Comparison of ENCODE assay signal across 16 cellular contexts in the genomic region with DNA sequence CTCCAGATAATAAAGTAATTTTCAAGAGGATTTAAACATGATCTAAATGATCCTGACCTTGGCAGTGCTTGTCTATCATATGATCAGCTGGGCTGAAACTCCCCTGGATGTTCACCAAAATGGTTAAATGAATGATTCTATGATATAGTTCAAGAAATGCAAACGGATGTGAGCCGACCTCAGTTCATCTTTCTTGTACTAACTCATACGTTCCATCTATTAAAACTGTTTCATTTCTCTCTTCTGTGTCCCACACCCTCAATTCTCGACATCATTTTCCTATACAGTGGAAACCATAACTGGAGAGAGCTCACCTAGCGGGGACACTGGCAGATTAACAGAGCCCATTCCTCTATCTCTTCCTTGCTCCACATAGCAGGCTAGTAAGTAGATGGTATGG.
DNase-seq lines count a peak whose midpoint lies in the region; ATAC-seq and TF ChIP-seq lines count a peak whose summit lies in the region.
"Had no signal": no experiment of that assay in that cellular context is flagged by ENCODE, and none has a peak within 500 bp of the region (broad histone marks: within the 10 kb centered on the region; RNA-seq: fewer than 3 reads in every experiment).

No MANE protein-coding gene starts in this region.

- ATAC-seq in GM18873 (IDR thresholded peaks at IDR 0.05; ENCODE audit: low FRiP score, unreplicated experiment) (peak; percentile 49), GM21529 (IDR thresholded peaks at IDR 0.05; ENCODE audit: unreplicated experiment) (peak; percentile 63), HG03095 (IDR thresholded peaks at IDR 0.05; ENCODE audit: unreplicated experiment) (peak; percentile 60)
- ATAC-seq: activated CD4-positive, alpha-beta T cell treated with anti-CD3 and anti-CD28 coated beads for 36 hours; HCT116 had no signal

- DNase-seq in dorsolateral prefrontal cortex (no peak), medulla oblongata (ENCODE audit: extremely low spot score) (no peak), NCI-H2171 treated with DMSO at 0.1 percent for 48 hours (lab: John Stamatoyannopoulos, UW) (no peak), anterior cingulate cortex (lab: John Stamatoyannopoulos, UW) (no peak)
- DNase-seq in effector CD4-positive, alpha-beta T cell, result no peak
- DNase-seq: activated CD4-positive, alpha-beta T cell treated with anti-CD3 and anti-CD28 coated beads for 36 hours; activated effector memory CD4-positive, alpha-beta T cell treated with Interleukin-2 at 50 U/mL for 16 hours; mesenchymal stem cell; stimulated activated CD4-positive, alpha-beta T cell treated with anti-CD3 and anti-CD28 coated beads, Interleukin-1b, Interleukin-23, amount 100 ng/mL, for 48 hours; stomach had no signal

- no peak overlapping the region for H3K4me3 ChIP-seq in dorsolateral prefrontal cortex
- H3K4me3 ChIP-seq: prostate gland, stomach had no signal

- no peaks in the 10 kb centered on the region for H3K27me3 ChIP-seq in dorsolateral prefrontal cortex
- H3K27me3 ChIP-seq: stomach had no signal

- TF ChIP-seq CTCF in dorsolateral prefrontal cortex (IDR thresholded peaks at IDR 0.05 in 54 of 56, conservative IDR thresholded peaks at IDR 0.05 in 2 of 56; ENCODE audit: low read depth in 1 of 56, partially characterized antibody in 56 of 56), result no peak

- peak overlapping the region in 50 of 59 donors; percentile 0 to 90 (median 58) for H3K27ac ChIP-seq in dorsolateral prefrontal cortex
- H3K27ac ChIP-seq: epithelial cell of prostate, prostate gland, stomach had no signal

- intact Hi-C loops in dorsolateral prefrontal cortex (cut with DNase I), result no loop called here
